In the genomic region with DNA sequence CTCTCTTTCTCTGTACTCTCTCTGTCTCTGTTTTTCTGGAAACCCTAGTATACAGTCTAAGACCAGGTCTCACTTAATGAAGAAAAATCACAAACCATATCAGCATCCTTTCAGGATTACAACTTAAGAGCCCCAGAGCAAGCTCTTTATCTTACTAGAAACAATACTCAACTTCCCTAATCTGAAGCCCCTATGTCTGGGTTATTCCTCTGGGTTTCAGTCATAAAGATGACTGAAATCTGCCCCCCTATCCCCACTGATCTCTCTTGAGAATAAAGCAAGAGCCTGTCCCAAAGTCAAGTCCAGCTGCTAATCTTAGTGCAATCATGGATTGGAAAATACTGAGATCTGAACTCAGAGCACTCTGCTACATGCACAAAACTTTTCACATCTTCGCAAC, we compare ENCODE assay signal across 29 cellular contexts.
"Had no signal": no experiment of that assay in that cellular context is flagged by ENCODE, and none has a peak within 500 bp of the region (broad histone marks: within the 10 kb centered on the region; RNA-seq: fewer than 3 reads in every experiment).

No MANE protein-coding gene starts in this region.

- H3K27ac ChIP-seq: breast epithelium, esophagus muscularis mucosa, foreskin keratinocyte, heart right ventricle, pancreas, psoas muscle, suprapubic skin, transverse colon had no signal

- H3K4me2 ChIP-seq: smooth muscle cell had no signal

- H3K27me3 ChIP-seq: breast epithelium, esophagus muscularis mucosa, foreskin keratinocyte, heart right ventricle, pancreas, sigmoid colon, suprapubic skin had no signal

- DNase-seq: activated CD4-positive, alpha-beta T cell treated with anti-CD3 and anti-CD28 coated beads for 36 hours; activated CD4-positive, CD25-positive, alpha-beta regulatory T cell; activated CD8-positive, alpha-beta memory T cell treated with anti-CD3 and anti-CD28 coated beads for 24 hours; activated CD8-positive, alpha-beta memory T cell treated with anti-CD3 and anti-CD28 coated beads, Interleukin-2, amount 50 U/mL, for 4 hours; activated gamma-delta T cell; activated naive CD4-positive, alpha-beta T cell treated with anti-CD3 and anti-CD28 coated beads, Interleukin-2, amount 50 U/mL, for 16 hours; activated naive CD8-positive, alpha-beta T cell treated with anti-CD3 and anti-CD28 coated beads, Interleukin-2, amount 50 U/mL, for 24 hours; activated T-cell treated with anti-CD3 and anti-CD28 coated beads, Interleukin-2, amount 50 U/mL, for 1 hour; amygdala; central memory CD4-positive, alpha-beta T cell; endodermal cell; foreskin keratinocyte; heart right ventricle; midbrain; naive thymus-derived CD4-positive, alpha-beta T cell; nucleus accumbens; pancreas; psoas muscle; sigmoid colon; stimulated activated CD4-positive, alpha-beta T cell treated with anti-CD3 and anti-CD28 coated beads, Interleukin-1b, Interleukin-23, amount 100 ng/mL, for 48 hours; stimulated activated CD4-positive, alpha-beta T cell treated with anti-CD3 and anti-CD28 coated beads, Interleukin-4, amount 100 ng/mL, for 4 hours; stimulated activated CD8-positive, alpha-beta memory T cell treated with anti-CD3 and anti-CD28 coated beads, Interleukin-4, amount 100 ng/mL, for 48 hours; stimulated activated naive CD4-positive, alpha-beta T cell; T-helper 2 cell; transverse colon had no signal

- ATAC-seq: activated CD4-positive, alpha-beta T cell treated with anti-CD3 and anti-CD28 coated beads for 36 hours; activated naive CD8-positive, alpha-beta T cell treated with anti-CD3 and anti-CD28 coated beads, Interleukin-2, amount 50 U/mL, for 24 hours; foreskin keratinocyte; heart right ventricle; naive thymus-derived CD4-positive, alpha-beta T cell; pancreas; psoas muscle had no signal

- H3K36me3 ChIP-seq: breast epithelium, esophagus muscularis mucosa, heart right ventricle, pancreas, sigmoid colon, suprapubic skin, transverse colon had no signal

- H3K4me3 ChIP-seq: breast epithelium, esophagus muscularis mucosa, heart right ventricle, pancreas, psoas muscle, sigmoid colon, smooth muscle cell, suprapubic skin, transverse colon had no signal

- H3K9me3 ChIP-seq: breast epithelium, esophagus muscularis mucosa, heart right ventricle, pancreas, psoas muscle, sigmoid colon, suprapubic skin, transverse colon had no signal

- H3K4me1 ChIP-seq: breast epithelium, pancreas, psoas muscle, suprapubic skin, transverse colon had no signal
